Comparison of ENCODE assay signal across 8 cellular contexts in the genomic region with DNA sequence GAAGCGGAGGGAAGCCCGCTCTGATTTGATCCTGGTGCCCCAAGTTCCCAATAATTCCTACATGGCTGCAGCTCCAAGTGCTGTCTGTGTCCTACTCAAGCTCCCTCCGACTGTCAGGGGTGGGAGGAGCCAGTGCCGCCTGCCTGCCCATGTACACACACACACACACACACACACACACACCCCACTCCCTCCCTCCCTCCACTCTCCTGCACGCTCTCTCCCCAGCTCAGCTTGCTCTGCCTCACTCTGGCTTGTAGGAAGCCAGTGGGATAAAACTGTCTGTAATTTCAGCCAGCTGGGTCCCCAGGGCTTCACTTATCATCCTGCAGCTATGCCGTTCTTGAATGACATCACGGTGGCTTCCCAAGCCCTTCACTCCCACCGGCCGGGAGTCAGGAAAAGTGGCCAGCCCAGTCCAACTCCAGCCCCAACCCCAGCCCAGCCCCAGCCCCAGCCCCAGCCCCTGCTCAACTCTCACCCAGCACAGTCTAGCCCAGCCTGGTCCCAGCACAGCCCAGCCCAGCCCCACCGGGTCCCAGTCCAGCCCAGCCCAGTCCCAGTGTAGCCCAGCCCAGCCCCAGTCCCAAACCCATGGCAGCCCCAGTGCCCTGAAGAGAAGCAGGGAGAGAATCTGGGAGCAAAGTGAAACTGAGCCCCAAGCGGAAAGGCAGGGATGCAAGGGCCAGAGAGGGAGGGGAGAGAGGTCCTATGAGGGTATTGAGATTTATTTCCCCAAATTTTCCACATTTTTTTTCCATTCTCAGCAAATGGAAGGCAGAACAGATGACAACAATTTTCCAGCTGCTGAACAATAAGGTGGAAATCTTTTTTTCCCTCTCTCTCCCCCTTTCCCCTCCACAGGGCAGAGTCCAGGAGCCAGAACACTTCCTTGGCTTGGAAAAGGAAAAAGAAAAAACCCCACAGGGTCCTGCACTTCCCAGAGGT.
A peak's percentile ranks its signal among the peaks of the same experiment; 100 is the strongest.
DNase-seq lines count a peak whose midpoint lies in the region; ATAC-seq and TF ChIP-seq lines count a peak whose summit lies in the region.

No MANE protein-coding gene starts in this region.

- H3K23ac ChIP-seq in H9 (ENCODE audit: insufficient read length, low read depth, low read length), result no peak overlapping the region

- no peak overlapping the region; the same call in 1 of the 2 replicates for H3K14ac ChIP-seq in H9 (ENCODE audit: insufficient read depth, low read length)

- no peaks in the 10 kb centered on the region for H3K79me2 ChIP-seq in H9 (ENCODE audit: insufficient read depth, low read length)

- no peak overlapping the region for H2AFZ ChIP-seq in H9 (ENCODE audit: low read length)

- no peaks in the 10 kb centered on the region for H3K36me3 Mint-ChIP-seq in H9 (ENCODE audit: insufficient read depth in 1 of 3, low read depth in 3 of 3)

- WGBS in H9 (ENCODE audit: extremely low coverage, insufficient read length, low lambda C conversion rate), result no CpG with 5 or more reads among the region's 11 CpGs

- H3K27me3 Mint-ChIP-seq in H9 (ENCODE audit: low read depth), result peaks cover 17% of the 10 kb centered on the region

- no peak overlapping the region for H4K8ac ChIP-seq in H9 (replicated peaks; ENCODE audit: insufficient read length, low read depth, low read length)

- H3K18ac ChIP-seq in H9 (ENCODE audit: insufficient read length, low read depth, low read length), result no peak overlapping the region

- no peaks in the 10 kb centered on the region for H3K27me3 ChIP-seq in H9 (ENCODE audit: insufficient read depth, low read length)
- H3K27me3 ChIP-seq in ascending aorta, result no peaks in the 10 kb centered on the region
- no peaks in the 10 kb centered on the region for H3K27me3 ChIP-seq in skeletal muscle tissue (ENCODE audit: control insufficient read depth in 3 of 3, insufficient read depth in 3 of 3, low read length in 3 of 3)

- no peak overlapping the region for H2BK12ac ChIP-seq in H9 (ENCODE audit: insufficient read length, low read depth, low read length)

- peak overlapping the region in 1 of 2 experiments; percentile 32; a peak in 1 of 5 replicates for H3K4me3 Mint-ChIP-seq in H9

- peak overlapping the region; percentile 48 to 49 for H3K4me3 ChIP-seq in ascending aorta
- peak overlapping the region; percentile 92 to 96 (median 94) for H3K4me3 ChIP-seq in skeletal muscle tissue (ENCODE audit: low read length in 3 of 3)

- H4K20me1 ChIP-seq in H9 (ENCODE audit: control insufficient read depth, insufficient read depth, insufficient read length), result no peaks in the 10 kb centered on the region

- H3K27ac Mint-ChIP-seq in H9, result no peak overlapping the region

- H2BK120ac ChIP-seq in H9 (ENCODE audit: low read depth, low read length, poor library complexity, severe bottlenecking), result no peak overlapping the region

- H3K9ac ChIP-seq in H9 (ENCODE audit: extremely low read depth, insufficient read length, low read length) (no peak overlapping the region), skeletal muscle tissue (ENCODE audit: low read depth in 1 of 3, low read length in 3 of 3) (peak overlapping the region; percentile 98 to 100 (median 99))

- no peak overlapping the region for H4K5ac ChIP-seq in H9 (ENCODE audit: insufficient read length, low read depth, low read length)

- H3K27ac ChIP-seq in H9 (ENCODE audit: insufficient read length, low read depth, low read length), result no peak overlapping the region
- H3K27ac ChIP-seq in ascending aorta, result peak overlapping the region; percentile 87 to 89
- peak overlapping the region; percentile 99 for H3K27ac ChIP-seq in skeletal muscle tissue (ENCODE audit: low read depth, low read length)

- no peak overlapping the region for H4K91ac ChIP-seq in H9 (ENCODE audit: insufficient read length, low read depth, low read length)

- H3K4me1 ChIP-seq in H9 (ENCODE audit: insufficient read depth, low read length), result no peaks in the 10 kb centered on the region; the same call in 1 of the 2 replicates
- peaks cover 68 to 94% of the 10 kb centered on the region in 2 donors for H3K4me1 ChIP-seq in ascending aorta
- H3K4me1 ChIP-seq in skeletal muscle tissue (ENCODE audit: control insufficient read depth in 3 of 3, insufficient read depth in 3 of 3, low read length in 3 of 3), result peaks cover 63 to 85% (median 77%) of the 10 kb centered on the region in 3 donors

- H2BK5ac ChIP-seq in H9 (ENCODE audit: insufficient read length, low read length), result no peak overlapping the region

- peaks cover 44 to 61% of the 10 kb centered on the region in 2 experiments for H3K4me1 Mint-ChIP-seq in H9

- H3K36me3 ChIP-seq in ascending aorta, result peaks cover 74 to 92% of the 10 kb centered on the region in 2 donors
- peaks cover 26 to 41% (median 30%) of the 10 kb centered on the region in 3 donors for H3K36me3 ChIP-seq in skeletal muscle tissue (ENCODE audit: control insufficient read depth in 3 of 3, insufficient read depth in 3 of 3, low read length in 3 of 3)

- peak; percentile 46 for DNase-seq in H9
- DNase-seq in ascending aorta (ENCODE audit: low spot score in 2 of 2), result peak; percentile 47 to 96
- DNase-seq in iPS-NIHi11 (ENCODE audit: low spot score), result peak; percentile 53
- DNase-seq in cerebellar nuclear complex (lab: John Stamatoyannopoulos, UW), result no peak

- no peak overlapping the region for H2BK15ac ChIP-seq in H9 (ENCODE audit: low read depth, low read length)

- no peak overlapping the region for H3K4ac ChIP-seq in H9 (ENCODE audit: low read depth, low read length)

- intact Hi-C loops in ascending aorta (cut with DNase I), result loop anchor here (2.0 kb wide), 2 partner anchors 16 to 42 kb away; no protein-coding TSS in a partner anchor

- H3K9me3 ChIP-seq in H9 (ENCODE audit: control insufficient read depth, low read depth, low read length), result no peaks in the 10 kb centered on the region
- no peaks in the 10 kb centered on the region for H3K9me3 ChIP-seq in ascending aorta
- H3K9me3 ChIP-seq in skeletal muscle tissue (ENCODE audit: control insufficient read depth in 3 of 3, low read length in 3 of 3), result no peaks in the 10 kb centered on the region

- H3K56ac ChIP-seq in H9 (ENCODE audit: insufficient read length, low read depth, low read length), result no peak overlapping the region

- no peaks in the 10 kb centered on the region for H3K79me1 ChIP-seq in H9 (ENCODE audit: insufficient read depth, low read depth, low read length, poor library complexity, severe bottlenecking)

- H3K23me2 ChIP-seq in H9 (ENCODE audit: insufficient read length, low read depth, low read length, poor library complexity, severe bottlenecking), result no peaks in the 10 kb centered on the region

- no peak overlapping the region for H2AK5ac ChIP-seq in H9 (ENCODE audit: insufficient read length, low read length)

- H3K9me3 Mint-ChIP-seq in H9, result no peaks in the 10 kb centered on the region; a peak in 1 of 5 replicates

- H3K4me2 ChIP-seq in H9 (ENCODE audit: insufficient read depth, insufficient read length, low read length), result no peak overlapping the region

- no peak for ATAC-seq in GM21786 (IDR thresholded peaks at IDR 0.05; ENCODE audit: unreplicated experiment)
- no peak for ATAC-seq in GM21526 (IDR thresholded peaks at IDR 0.05; ENCODE audit: low FRiP score, unreplicated experiment)
- no peak for ATAC-seq in HG03108 (IDR thresholded peaks at IDR 0.05; ENCODE audit: unreplicated experiment)

- no peak overlapping the region for H3T11ph ChIP-seq in H9 (ENCODE audit: low read length)

- no peak overlapping the region for H2BK20ac ChIP-seq in H9 (ENCODE audit: low read depth, low read length, poor library complexity, severe bottlenecking)

- no peak for TF ChIP-seq CTCF in H9 (conservative IDR thresholded peaks at IDR 0.05)
- TF ChIP-seq CTCF in ascending aorta (IDR thresholded peaks at IDR 0.05), result no peak

Comparison
In these comparisons a context has a peak if more than half of its experiments do, and no peak if none do; other contexts are left out.
1. DNase-seq: peak in H9 (single experiment), ascending aorta (2 of 2) and iPS-NIHi11 (single experiment); none in cerebellar nuclear complex (0 of 2).